Comparison of ENCODE assay signal across 14 cellular contexts in the genomic region with DNA sequence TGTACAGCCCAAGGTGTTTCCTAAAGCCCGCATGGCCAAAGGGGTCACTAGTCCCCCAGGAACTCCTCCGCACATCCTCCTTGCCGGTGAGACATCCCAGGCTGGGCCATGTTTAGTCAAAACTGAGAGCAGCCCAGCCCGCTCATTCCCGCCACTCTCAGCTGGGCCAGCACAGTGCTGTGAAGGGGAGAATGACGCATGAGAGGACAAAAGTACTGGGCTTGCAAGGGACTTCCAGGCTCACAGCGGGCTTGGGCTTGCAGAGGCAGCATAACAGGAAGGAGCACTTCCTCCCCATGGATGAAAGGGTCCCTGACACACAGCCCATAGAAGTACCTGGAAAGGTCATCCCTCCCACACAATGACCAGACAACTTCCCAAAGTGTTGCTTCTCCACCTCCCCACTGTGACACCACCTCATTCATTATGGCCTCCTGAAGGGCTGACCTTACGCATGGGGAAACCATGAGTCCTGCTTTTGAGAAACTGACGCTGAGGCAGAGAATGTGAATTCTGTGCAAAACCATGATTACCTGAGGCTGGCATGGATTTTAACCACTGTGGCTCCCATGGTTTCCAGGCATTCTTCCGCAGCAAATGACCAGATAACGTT. TPM values are rescaled to one million over a fixed set of nuclear protein-coding genes. Genes with fewer than 3 reads are reported as not detected.
DNase-seq lines count a peak whose midpoint lies in the region; ATAC-seq and TF ChIP-seq lines count a peak whose summit lies in the region.
"Had no signal": no experiment of that assay in that cellular context is flagged by ENCODE, and none has a peak within 500 bp of the region (broad histone marks: within the 10 kb centered on the region; RNA-seq: fewer than 3 reads in every experiment).

No MANE protein-coding gene starts in this region.

- TF ChIP-seq CTCF in CD14-positive monocyte (IDR thresholded peaks at IDR 0.05) (no peak), neutrophil (IDR thresholded peaks at IDR 0.05) (no peak), Caco-2 (IDR thresholded peaks at IDR 0.05; ENCODE audit: insufficient read depth in 1 of 2, low read depth in 1 of 2, low read length in 1 of 2, severe bottlenecking in 1 of 2, unreplicated experiment in 1 of 2) (no peak)

- no peak overlapping the region for H3K4me3 ChIP-seq in neutrophil (ENCODE audit: low read depth in 1 of 2, low read length in 1 of 2)
- H3K4me3 ChIP-seq in Caco-2 (ENCODE audit: low read depth, low read length) = no peak overlapping the region

- CTCF ChIA-PET in Caco-2 (lab: Charles Lee) = no interaction called here

- peak; percentile 34 for ATAC-seq in Right ventricle myocardium inferior

- H3K27me3 ChIP-seq in neutrophil (no peaks in the 10 kb centered on the region), Caco-2 (replicated peaks; ENCODE audit: control insufficient read depth, insufficient read depth, low read length) (no peaks in the 10 kb centered on the region)
- H3K27me3 ChIP-seq: BE2C had no signal

- H3K27ac ChIP-seq in neutrophil = peak overlapping the region; percentile 84

- intact Hi-C loops in CD14-positive monocyte (cut with micrococcal nuclease) (no loop called here), Right ventricle myocardium inferior (cut with DNase I) (no loop called here), Caco-2 (cut with micrococcal nuclease; ENCODE audit: unreplicated experiment) (no loop called here)

- H3K27me3 Mint-ChIP-seq in CD14-positive monocyte (ENCODE audit: low read depth in 3 of 3) (peaks cover 0 to 7% (median 6%) of the 10 kb centered on the region in 3 donors), IgD-negative memory B cell (no peaks in the 10 kb centered on the region), Caco-2 (ENCODE audit: insufficient read depth, unreplicated experiment) (peaks cover under 1% of the 10 kb centered on the region)
- H3K27me3 Mint-ChIP-seq: dendritic cell treated with granulocyte-macrophage colony-stimulating factor and Interleukin-4, amounts not matched to agents 40 ng/mL and 50 ng/mL, for 4 days had no signal

- peaks cover 53% of the 10 kb centered on the region for H3K4me1 Mint-ChIP-seq in CD14-positive monocyte
- H3K4me1 Mint-ChIP-seq in IgD-negative memory B cell = peaks cover 35 to 44% (median 43%) of the 10 kb centered on the region in 3 donors
- H3K4me1 Mint-ChIP-seq in Caco-2 (ENCODE audit: low read depth, unreplicated experiment) = peaks cover 8% of the 10 kb centered on the region

- POLR2A ChIA-PET in Caco-2 (lab: Charles Lee) = no interaction called here

- no peaks in the 10 kb centered on the region for H3K9me3 Mint-ChIP-seq in CD14-positive monocyte
- peaks cover 0 to under 1% (median 0%) of the 10 kb centered on the region in 3 donors for H3K9me3 Mint-ChIP-seq in IgD-negative memory B cell
- no peaks in the 10 kb centered on the region for H3K9me3 Mint-ChIP-seq in Caco-2 (ENCODE audit: unreplicated experiment)
- H3K9me3 Mint-ChIP-seq: dendritic cell treated with granulocyte-macrophage colony-stimulating factor and Interleukin-4, amounts not matched to agents 40 ng/mL and 50 ng/mL, for 4 days had no signal

- H3K4me3 Mint-ChIP-seq in CD14-positive monocyte = no peak overlapping the region
- peak overlapping the region in 2 of 4 donors; percentile 27 to 50 for H3K4me3 Mint-ChIP-seq in IgD-negative memory B cell
- H3K4me3 Mint-ChIP-seq in Caco-2 (ENCODE audit: unreplicated experiment) = no peak overlapping the region
- H3K4me3 Mint-ChIP-seq: dendritic cell treated with granulocyte-macrophage colony-stimulating factor and Interleukin-4, amounts not matched to agents 40 ng/mL and 50 ng/mL, for 4 days had no signal

- H3K36me3 ChIP-seq in neutrophil (no peaks in the 10 kb centered on the region), Caco-2 (ENCODE audit: control insufficient read depth, insufficient read depth, low read length) (no peaks in the 10 kb centered on the region)
- H3K36me3 ChIP-seq: BE2C had no signal

- H3K9me3 ChIP-seq in neutrophil (no peaks in the 10 kb centered on the region), Caco-2 (no peaks in the 10 kb centered on the region)
- H3K9me3 ChIP-seq: BE2C had no signal

- peak; percentile 57 for DNase-seq in CD14-positive monocyte (ENCODE audit: low spot score)
- no peak for DNase-seq in Right ventricle myocardium inferior (ENCODE audit: missing footprints)
- DNase-seq in NCI-H2227 treated with DMSO at 0.1 percent for 48 hours (lab: John Stamatoyannopoulos, UW) = no peak
- no peak for DNase-seq in Caco-2
- DNase-seq in medulla oblongata (ENCODE audit: extremely low spot score) = no peak
- no peak for DNase-seq in RKO (ENCODE audit: low spot score)
- DNase-seq: activated CD4-positive, alpha-beta T cell treated with anti-CD3 and anti-CD28 coated beads for 1 hour; BE2C; midbrain; MV-4-11; NCI-H69 had no signal

- H3K4me1 ChIP-seq in neutrophil (ENCODE audit: control insufficient read depth in 1 of 2, insufficient read depth in 1 of 2, low read depth in 1 of 2, low read length in 1 of 2) (peaks cover 72 to 78% of the 10 kb centered on the region in 2 experiments), Caco-2 (peaks cover 10% of the 10 kb centered on the region; the same call in 1 of the 2 replicates)
- H3K4me1 ChIP-seq: BE2C had no signal

- BruUV-seq in Caco-2 (replicated peaks; lab: Mats Ljungman, UMichigan) = no TSS peak

- H3K27ac Mint-ChIP-seq in CD14-positive monocyte (peak overlapping the region in 4 of 7 donors; percentile 10 to 46 (median 18)), IgD-negative memory B cell (peak overlapping the region in 2 of 3 donors; percentile 39), Caco-2 (ENCODE audit: unreplicated experiment) (no peak overlapping the region)
- H3K27ac Mint-ChIP-seq: dendritic cell treated with granulocyte-macrophage colony-stimulating factor and Interleukin-4, amounts not matched to agents 40 ng/mL and 50 ng/mL, for 4 days had no signal

- H3K36me3 Mint-ChIP-seq in CD14-positive monocyte = no peaks in the 10 kb centered on the region
- H3K36me3 Mint-ChIP-seq in IgD-negative memory B cell = no peaks in the 10 kb centered on the region
- no peaks in the 10 kb centered on the region for H3K36me3 Mint-ChIP-seq in Caco-2 (ENCODE audit: insufficient read depth, unreplicated experiment)

RNA-seq across cellular contexts. Expression of a gene that starts 19.1 kb away (rescaled TPM):
- polyA plus RNA-seq in CD14-positive monocyte (1 to 10 TPM; 1.6 TPM), IgD-negative memory B cell (192 TPM)
- total RNA-seq in Right ventricle myocardium inferior (53.2 TPM), Caco-2 (2022) (1.1 and 1.2 TPM in 2 replicates)

Comparison
In these comparisons a context has a peak if more than half of its experiments do, and no peak if none do; other contexts are left out.
1. RNA of a gene that starts 19.1 kb away (total RNA-seq): 53.2 TPM in Right ventricle myocardium inferior (single experiment); 1.1 to 1.2 TPM in Caco-2; every median in the first group is over 10 times any median in the second.